Comparison of ENCODE assay signal across 15 cellular contexts in genomic region chr15:79042213-79042928, GRCh38. TPM values are rescaled to one million over a fixed set of nuclear protein-coding genes. Genes with fewer than 3 reads are reported as not detected.
A peak's percentile ranks its signal among the peaks of the same experiment; 100 is the strongest.
DNase-seq lines count a peak whose midpoint lies in the region; ATAC-seq and TF ChIP-seq lines count a peak whose summit lies in the region.
"Had no signal": no experiment of that assay in that cellular context is flagged by ENCODE, and none has a peak within 500 bp of the region (broad histone marks: within the 10 kb centered on the region; RNA-seq: fewer than 3 reads in every experiment).

No MANE protein-coding gene starts in this region.

- no peak overlapping the region for H3K27ac ChIP-seq in right cardiac atrium (ENCODE audit: low read length)
- H3K27ac ChIP-seq in vagina, result no peak overlapping the region
- H3K27ac ChIP-seq: A549, C4-2B had no signal

- H3K4me1 ChIP-seq in right cardiac atrium (ENCODE audit: control insufficient read depth, insufficient read depth, low read length), result no peaks in the 10 kb centered on the region
- H3K4me1 ChIP-seq in vagina, result no peaks in the 10 kb centered on the region
- H3K4me1 ChIP-seq: A549, BE2C, Caco-2, HAP-1 had no signal

- peaks cover 44% of the 10 kb centered on the region for H3K36me3 Mint-ChIP-seq in brain
- no peaks in the 10 kb centered on the region for H3K36me3 Mint-ChIP-seq in stimulated activated effector memory CD8-positive, alpha-beta T cell treated with anti-CD3 and anti-CD28 coated beads, Interleukin-12 subunit alpha, Interleukin-12 subunit beta, amount 100 ng/mL, for 72 hours
- H3K36me3 Mint-ChIP-seq: CD8-positive, alpha-beta memory T cell had no signal

- peaks cover 4% of the 10 kb centered on the region for H3K9me3 ChIP-seq in right cardiac atrium (ENCODE audit: control insufficient read depth, low read length)
- no peaks in the 10 kb centered on the region for H3K9me3 ChIP-seq in vagina
- H3K9me3 ChIP-seq: BE2C, Caco-2 had no signal

- peak; percentile 16 for ATAC-seq in stimulated activated effector memory CD8-positive, alpha-beta T cell treated with anti-CD3 and anti-CD28 coated beads, Interleukin-12 subunit alpha, Interleukin-12 subunit beta, amount 100 ng/mL, for 72 hours
- no peak for ATAC-seq in right cardiac atrium
- ATAC-seq: A549, K562 had no signal

- DNase-seq in Jurkat, Clone E6-1 (ENCODE audit: low read depth, low spot score), result peak; percentile 31
- DNase-seq in fibroblast of pulmonary artery (ENCODE audit: low read depth) (peak; percentile 13), right cardiac atrium (no peak), CD1c-positive myeloid dendritic cell (ENCODE audit: extremely low spot score) (no peak), vagina (ENCODE audit: extremely low spot score in 2 of 2) (no peak)
- DNase-seq in stimulated activated effector memory CD8-positive, alpha-beta T cell treated with anti-CD3 and anti-CD28 coated beads, Interleukin-12 subunit alpha, Interleukin-12 subunit beta, amount 100 ng/mL, for 72 hours (ENCODE audit: low spot score in 2 of 2), result no peak
- DNase-seq: BE2C; Caco-2; CD8-positive, alpha-beta memory T cell; HFFc6 had no signal

- 75% methylated on average over 2 of the region's 2 CpGs for WGBS in right cardiac atrium

- peaks cover 6 to 30% (median 24%) of the 10 kb centered on the region in 5 experiments for H3K9me3 Mint-ChIP-seq in brain
- peaks cover 4% of the 10 kb centered on the region for H3K9me3 Mint-ChIP-seq in stimulated activated effector memory CD8-positive, alpha-beta T cell treated with anti-CD3 and anti-CD28 coated beads, Interleukin-12 subunit alpha, Interleukin-12 subunit beta, amount 100 ng/mL, for 72 hours
- H3K9me3 Mint-ChIP-seq: HFFc6 had no signal

- peaks cover 16% of the 10 kb centered on the region for H3K27me3 Mint-ChIP-seq in brain

- intact Hi-C loops in right cardiac atrium (cut with DNase I) (no loop called here), vagina (cut with DNase I) (no loop called here)

- TF ChIP-seq POLR2A in vagina (IDR thresholded peaks at IDR 0.05), result no peak

- H3K27me3 ChIP-seq in right cardiac atrium (ENCODE audit: control insufficient read depth, insufficient read depth) (no peaks in the 10 kb centered on the region), vagina (no peaks in the 10 kb centered on the region)
- H3K27me3 ChIP-seq: BE2C had no signal

- H3K4me3 Mint-ChIP-seq in brain, result no peak overlapping the region
- no peak overlapping the region for H3K4me3 Mint-ChIP-seq in stimulated activated effector memory CD8-positive, alpha-beta T cell treated with anti-CD3 and anti-CD28 coated beads, Interleukin-12 subunit alpha, Interleukin-12 subunit beta, amount 100 ng/mL, for 72 hours
- H3K4me3 Mint-ChIP-seq: CD8-positive, alpha-beta memory T cell; HFFc6 had no signal

- TF ChIP-seq CTCF in brain (conservative IDR thresholded peaks at IDR 0.05) (no peak), fibroblast of pulmonary artery (IDR thresholded peaks at IDR 0.05; ENCODE audit: low read length, missing control alignments) (no peak), vagina (IDR thresholded peaks at IDR 0.05) (no peak)

- H3K36me3 ChIP-seq in vagina, result no peaks in the 10 kb centered on the region
- H3K36me3 ChIP-seq: BE2C, HAP-1 had no signal

- peak overlapping the region in 3 of 5 experiments; percentile 21 to 32 (median 31) for H3K27ac Mint-ChIP-seq in brain
- no peak overlapping the region for H3K27ac Mint-ChIP-seq in stimulated activated effector memory CD8-positive, alpha-beta T cell treated with anti-CD3 and anti-CD28 coated beads, Interleukin-12 subunit alpha, Interleukin-12 subunit beta, amount 100 ng/mL, for 72 hours
- H3K27ac Mint-ChIP-seq: CD8-positive, alpha-beta memory T cell; HFFc6 had no signal

- no peaks in the 10 kb centered on the region for H3K4me1 Mint-ChIP-seq in brain
- no peaks in the 10 kb centered on the region for H3K4me1 Mint-ChIP-seq in stimulated activated effector memory CD8-positive, alpha-beta T cell treated with anti-CD3 and anti-CD28 coated beads, Interleukin-12 subunit alpha, Interleukin-12 subunit beta, amount 100 ng/mL, for 72 hours
- H3K4me1 Mint-ChIP-seq: CD8-positive, alpha-beta memory T cell had no signal

- H3K4me3 ChIP-seq in Jurkat, Clone E6-1 (ENCODE audit: low read length), result no peak overlapping the region
- H3K4me3 ChIP-seq in fibroblast of pulmonary artery (replicated peaks; ENCODE audit: low read depth, low read length), result no peak overlapping the region
- no peak overlapping the region for H3K4me3 ChIP-seq in right cardiac atrium (ENCODE audit: low read length)
- H3K4me3 ChIP-seq in vagina, result no peak overlapping the region
- H3K4me3 ChIP-seq: A549, HAP-1, K562 had no signal

RNA-seq across cellular contexts. Expression of gene RASGRF1, which starts 48.2 kb away (rescaled TPM):
- not detected for polyA plus RNA-seq in Jurkat, Clone E6-1 (2012; ENCODE audit: insufficient read depth, insufficient read length)
- polyA plus RNA-seq in brain (ENCODE audit: insufficient read depth, low read depth, low replicate concordance), result 9.4 TPM
- under 1 TPM in 1 of 4 donors, not detected in 3; 0.12 TPM for total RNA-seq in right cardiac atrium
- 0.05 TPM for polyA plus RNA-seq in right cardiac atrium
- total RNA-seq in vagina, result not detected
- total RNA-seq: CD8-positive, alpha-beta memory T cell had no signal
- polyA plus RNA-seq: CD8-positive, alpha-beta memory T cell had no signal

Comparison
In these comparisons a context has a peak if more than half of its experiments do, and no peak if none do; other contexts are left out.
1. DNase-seq: peak in Jurkat, Clone E6-1 (single experiment) and fibroblast of pulmonary artery (single experiment); none in stimulated activated effector memory CD8-positive, alpha-beta T cell treated with anti-CD3 and anti-CD28 coated beads, Interleukin-12 subunit alpha, Interleukin-12 subunit beta, amount 100 ng/mL, for 72 hours (0 of 2), right cardiac atrium (0 of 3), CD1c-positive myeloid dendritic cell (single experiment) and vagina (0 of 2).